ENCODE assay signal across 1 cellular context in the genomic region with DNA sequence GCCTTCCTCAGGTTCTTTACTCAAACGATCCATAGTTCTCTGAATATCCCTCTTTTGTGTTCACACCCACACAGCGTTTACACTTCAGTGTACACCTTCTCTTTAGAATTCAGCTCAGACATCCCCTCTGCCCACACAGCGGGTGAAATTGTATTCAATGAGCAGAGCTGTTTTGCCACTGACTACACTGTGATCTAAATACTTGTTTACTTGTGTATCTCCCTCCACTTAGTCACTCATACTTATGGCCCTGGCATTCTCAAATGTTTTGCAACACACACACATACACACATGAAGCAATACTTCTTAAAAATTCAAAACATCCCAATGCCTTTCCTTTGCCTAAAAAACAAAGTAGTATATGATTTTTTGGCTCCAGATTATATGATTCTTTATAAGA.
TF ChIP-seq lines count a peak whose summit lies in the region.

No MANE protein-coding gene starts in this region.

TF ChIP-seq in IMR-90, 13 proteins besides CTCF, POLR2A, EP300 and RAD21 (continued from another document):
- TF ChIP-seq CHD1 (IDR thresholded peaks at IDR 0.05; ENCODE audit: low read depth, low read length), result no peak
